Comparison of ENCODE assay signal across 8 cellular contexts in the genomic region with DNA sequence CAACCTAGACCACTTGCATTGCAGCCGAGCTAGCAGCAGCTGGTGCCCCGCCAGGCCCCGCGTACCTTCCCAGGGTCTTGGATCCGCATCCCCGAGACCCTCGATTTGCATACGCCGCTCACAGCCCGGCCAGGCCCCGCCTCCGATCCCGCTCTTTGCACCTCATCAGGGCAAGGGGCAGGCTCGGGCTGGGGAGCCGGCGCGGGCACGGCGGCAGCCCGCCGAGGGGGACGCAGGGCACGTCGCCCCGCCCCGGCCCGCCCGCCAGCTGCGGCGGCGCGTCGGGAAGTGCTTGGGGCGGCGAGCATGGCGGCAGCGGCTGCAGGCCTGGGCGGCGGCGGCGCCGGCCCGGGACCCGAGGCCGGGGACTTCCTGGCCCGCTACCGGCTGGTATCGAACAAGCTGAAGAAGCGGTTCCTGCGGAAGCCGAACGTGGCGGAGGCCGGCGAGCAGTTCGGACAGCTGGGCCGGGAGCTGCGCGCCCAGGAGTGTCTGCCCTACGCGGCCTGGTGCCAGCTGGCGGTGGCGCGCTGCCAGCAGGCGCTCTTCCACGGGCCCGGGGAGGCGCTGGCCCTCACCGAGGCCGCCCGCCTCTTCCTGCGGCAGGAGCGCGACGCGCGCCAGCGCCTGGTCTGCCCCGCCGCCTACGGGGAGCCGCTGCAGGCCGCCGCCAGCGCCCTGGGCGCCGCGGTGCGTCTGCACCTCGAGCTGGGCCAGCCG. TPM values are rescaled to one million over a fixed set of nuclear protein-coding genes. Genes with fewer than 3 reads are reported as not detected.
A peak's percentile ranks its signal among the peaks of the same experiment; 100 is the strongest.
DNase-seq lines count a peak whose midpoint lies in the region; ATAC-seq, FAIRE-seq and TF ChIP-seq lines count a peak whose summit lies in the region.
"Not testable (repeated sequence)": the region's sequence is repeated elsewhere in the genome, so short reads cannot be mapped to it uniquely, and the experiment has no call there.

A gene (plus strand): TSS at position 287 of the 720 bp plus-strand sequence. CDS start 20 bp downstream, at position 307.

- H3K36me3 ChIP-seq in GM23338 (ENCODE audit: insufficient read depth); heart right ventricle; small intestine (ENCODE audit: control insufficient read depth in 2 of 2, insufficient read depth in 2 of 2, low read length in 2 of 2): not testable (repeated sequence)

- not testable (repeated sequence) for H3K9me2 ChIP-seq in GM23338 (ENCODE audit: insufficient read depth)

- H3K9me3 ChIP-seq in heart right ventricle; small intestine (ENCODE audit: control insufficient read depth, low read depth): not testable (repeated sequence)

- H3K4me3 Mint-ChIP-seq in GM23338: not testable (repeated sequence)

- TF ChIP-seq CTCF in GM23338 (conservative IDR thresholded peaks at IDR 0.05; ENCODE audit: low read depth in 2 of 2); heart right ventricle (IDR thresholded peaks at IDR 0.05): not testable (repeated sequence)

- not testable (repeated sequence) for H3K27me3 ChIP-seq in GM23338 (ENCODE audit: insufficient read depth); heart right ventricle; small intestine (ENCODE audit: control insufficient read depth in 2 of 2, insufficient read depth in 2 of 2, low read length in 2 of 2)

- WGBS in heart right ventricle, 2 donors: 0% methylated on average over 8 of the region's 91 CpGs; no CpG with 5 or more reads in 1 of the 2 donors
- 2 to 60% methylated on average over 3 to 17 of the region's 91 CpGs; no CpG with 5 or more reads in 1 of the 3 donors for WGBS in small intestine, 3 donors

- not testable (repeated sequence) for H3F3A ChIP-seq in GM23338 (replicated peaks; ENCODE audit: low read depth)

- not testable (repeated sequence) for H3K36me3 Mint-ChIP-seq in GM23338 (ENCODE audit: low read depth)

- H3K4me3 ChIP-seq in GM23338 (peak within 1 kb of the TSS; percentile 46; the same call in 1 of the 2 replicates), heart right ventricle (peak within 1 kb of the TSS in 3 of 10 donors; percentile 26 to 45 (median 32)), small intestine (ENCODE audit: low read depth in 1 of 2, low read length in 2 of 2) (peak within 1 kb of the TSS in 1 of 2 donors; percentile 11)

- H3K4me2 ChIP-seq in GM23338: not testable (repeated sequence)

- not testable (repeated sequence) for H3K4me1 Mint-ChIP-seq in GM23338

- not testable (repeated sequence) for H3K27ac Mint-ChIP-seq in GM23338

- not testable (repeated sequence) for H3K27me3 Mint-ChIP-seq in GM23338 (ENCODE audit: insufficient read depth, low read depth, poor library complexity)

- not testable (repeated sequence) for H3K9me3 Mint-ChIP-seq in GM23338

- not testable (repeated sequence) for H3K27ac ChIP-seq in GM23338 (ENCODE audit: low read depth); small intestine (ENCODE audit: low read depth in 1 of 2, low read length in 1 of 2)
- H3K27ac ChIP-seq in heart right ventricle: peak within 1 kb of the TSS in 1 of 10 donors; percentile 41

- not testable (repeated sequence) for H3K4me1 ChIP-seq in GM23338 (ENCODE audit: insufficient read depth); heart right ventricle; small intestine (ENCODE audit: control insufficient read depth in 2 of 2, insufficient read depth in 1 of 2, low read depth in 1 of 2, low read length in 1 of 2)

- peak; percentile 75 for ATAC-seq in GM18867 (IDR thresholded peaks at IDR 0.05; ENCODE audit: unreplicated experiment)
- ATAC-seq in GM23338: peak; percentile 76
- ATAC-seq in HG03432 (IDR thresholded peaks at IDR 0.05; ENCODE audit: unreplicated experiment): peak; percentile 82
- peak; percentile 69 to 90 (median 82) for ATAC-seq in heart right ventricle

- DNase-seq in GM23338 (ENCODE audit: low spot score); small intestine: not testable (repeated sequence)
- DNase-seq in activated CD4-positive, CD25-positive, alpha-beta regulatory T cell treated with anti-CD3 and anti-CD28 coated beads, Interleukin-2, amount 50 U/mL, for 16 hours (ENCODE audit: low read depth, low spot score): peak; percentile 2
- DNase-seq in activated gamma-delta T cell treated with anti-CD3 and anti-CD28 coated beads, Interleukin-2, amount 50 U/mL, for 16 hours (ENCODE audit: low read depth): peak; percentile 5
- DNase-seq in heart right ventricle (peak; percentile 5 to 40), ureter (ENCODE audit: low spot score) (peak; percentile 46)

- not testable (repeated sequence) for H3K79me2 ChIP-seq in GM23338 (replicated peaks; ENCODE audit: insufficient read depth)

- H4K20me1 ChIP-seq in GM23338 (replicated peaks; ENCODE audit: insufficient read depth): not testable (repeated sequence)

- H2AFZ ChIP-seq in GM23338: not testable (repeated sequence)

- intact Hi-C loops in heart right ventricle (cut with DNase I): not testable (repeated sequence)

- not testable (repeated sequence) for FAIRE-seq in small intestine (lab: Jason Lieb, UNC)

RNA-seq across cellular contexts. Expression of the gene that starts here (rescaled TPM):
- total RNA-seq in GM23338 (2014; rRNA removed; shearing (Covaris generic)): 10.8 and 19.0 TPM in 2 replicates
- polyA plus RNA-seq in GM23338 (2016; fragmentation: Nextera tagmentation; extraction: Ambion mirVana): 26.0 and 36.9 TPM in 2 replicates
- total RNA-seq in heart right ventricle: 10 to 100 TPM; 16.1 to 34.3 (median 26.9) TPM
- 10 to 100 TPM; 13.9 to 41.5 TPM for polyA plus RNA-seq in heart right ventricle
- 10 to 100 TPM; 13.2 to 39.4 (median 23.8) TPM for polyA plus RNA-seq in small intestine
- total RNA-seq in ureter: 35.7 TPM
